10 cellular contexts compared by ENCODE assay signal in the genomic region with DNA sequence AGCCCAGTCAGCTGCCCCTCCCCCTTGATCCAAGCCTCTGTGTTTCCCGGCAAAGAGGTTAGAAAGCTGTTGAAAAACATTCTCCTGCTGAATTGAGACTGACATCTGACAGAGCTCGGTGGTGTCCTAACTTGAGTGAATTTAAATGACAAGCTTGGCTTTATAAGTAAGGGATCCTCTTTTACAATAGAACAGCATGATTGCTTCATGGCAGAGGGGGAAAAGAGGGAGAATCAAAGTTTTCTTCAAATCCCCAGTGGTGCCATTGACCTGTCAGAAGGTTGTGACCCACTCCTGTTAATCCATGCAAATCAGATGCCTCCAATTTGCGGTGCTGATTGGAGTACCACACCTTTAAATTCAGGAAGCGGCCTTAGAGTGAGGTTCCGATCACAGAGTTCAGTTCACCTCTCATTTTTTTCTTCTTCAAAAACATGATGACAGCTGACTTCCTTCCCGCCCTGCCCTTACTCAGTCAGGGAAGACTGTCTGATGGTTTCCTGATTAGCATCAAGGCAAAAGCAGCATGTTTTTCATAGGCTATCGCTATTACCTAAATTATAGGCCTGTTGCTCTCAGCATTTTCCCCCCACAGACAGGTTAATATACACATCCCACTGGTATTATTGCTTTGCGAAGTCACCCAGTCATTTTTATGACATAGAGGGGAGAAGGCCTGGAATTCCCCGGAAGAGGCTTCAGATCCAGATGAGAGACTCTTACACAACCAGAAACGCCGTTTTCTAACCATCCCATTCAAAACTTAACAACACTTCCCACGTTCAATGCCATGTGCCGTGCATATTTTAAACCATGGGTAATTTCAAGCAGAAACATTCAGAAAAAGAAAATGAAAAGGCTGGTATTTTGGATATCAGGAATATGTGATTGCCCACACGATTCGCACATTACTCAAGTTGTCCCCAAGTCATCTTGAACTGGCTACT.
A peak's percentile ranks its signal among the peaks of the same experiment; 100 is the strongest.
DNase-seq lines count a peak whose midpoint lies in the region; ATAC-seq and TF ChIP-seq lines count a peak whose summit lies in the region.
"Had no signal": no experiment of that assay in that cellular context is flagged by ENCODE, and none has a peak within 500 bp of the region (broad histone marks: within the 10 kb centered on the region; RNA-seq: fewer than 3 reads in every experiment).

No MANE protein-coding gene starts in this region.

- H3K27me3 Mint-ChIP-seq in activated naive CD4-positive, alpha-beta T cell treated with anti-CD3 and anti-CD28 coated beads, Interleukin-2, amount 50 U/mL, for 24 hours: no peaks in the 10 kb centered on the region
- no peaks in the 10 kb centered on the region for H3K27me3 Mint-ChIP-seq in stimulated activated naive B cell treated with anti-CD40 and anti-IgM and Interleukin-4, amounts not matched to agents 10 μg/mL and 1 μg/mL and 100 μg/mL, for 72 hours
- H3K27me3 Mint-ChIP-seq in effector memory CD8-positive, alpha-beta T cell: peaks cover 20 to 48% of the 10 kb centered on the region in 2 donors

- peak overlapping the region; percentile 11 to 47 for H3K27ac ChIP-seq in coronary artery
- H3K27ac ChIP-seq: C4-2B had no signal

- H3K36me3 Mint-ChIP-seq in activated naive CD4-positive, alpha-beta T cell treated with anti-CD3 and anti-CD28 coated beads, Interleukin-2, amount 50 U/mL, for 24 hours: no peaks in the 10 kb centered on the region
- peaks cover 11 to 31% of the 10 kb centered on the region in 2 donors for H3K36me3 Mint-ChIP-seq in stimulated activated naive B cell treated with anti-CD40 and anti-IgM and Interleukin-4, amounts not matched to agents 10 μg/mL and 1 μg/mL and 100 μg/mL, for 72 hours
- H3K36me3 Mint-ChIP-seq in effector memory CD8-positive, alpha-beta T cell (ENCODE audit: insufficient read depth): no peaks in the 10 kb centered on the region

- peaks cover 16% of the 10 kb centered on the region for H3K4me1 Mint-ChIP-seq in activated naive CD4-positive, alpha-beta T cell treated with anti-CD3 and anti-CD28 coated beads, Interleukin-2, amount 50 U/mL, for 24 hours
- H3K4me1 Mint-ChIP-seq in stimulated activated naive B cell treated with anti-CD40 and anti-IgM and Interleukin-4, amounts not matched to agents 10 μg/mL and 1 μg/mL and 100 μg/mL, for 72 hours: peaks cover 54 to 81% of the 10 kb centered on the region in 2 donors
- no peaks in the 10 kb centered on the region for H3K4me1 Mint-ChIP-seq in effector memory CD8-positive, alpha-beta T cell (ENCODE audit: low read depth in 2 of 2)

- no peaks in the 10 kb centered on the region for H3K9me3 Mint-ChIP-seq in activated naive CD4-positive, alpha-beta T cell treated with anti-CD3 and anti-CD28 coated beads, Interleukin-2, amount 50 U/mL, for 24 hours
- H3K9me3 Mint-ChIP-seq in stimulated activated naive B cell treated with anti-CD40 and anti-IgM and Interleukin-4, amounts not matched to agents 10 μg/mL and 1 μg/mL and 100 μg/mL, for 72 hours: no peaks in the 10 kb centered on the region
- H3K9me3 Mint-ChIP-seq in effector memory CD8-positive, alpha-beta T cell: no peaks in the 10 kb centered on the region

- peak overlapping the region; percentile 30 for H3K27ac Mint-ChIP-seq in activated naive CD4-positive, alpha-beta T cell treated with anti-CD3 and anti-CD28 coated beads, Interleukin-2, amount 50 U/mL, for 24 hours
- H3K27ac Mint-ChIP-seq in stimulated activated naive B cell treated with anti-CD40 and anti-IgM and Interleukin-4, amounts not matched to agents 10 μg/mL and 1 μg/mL and 100 μg/mL, for 72 hours: peak overlapping the region; percentile 98
- no peak overlapping the region for H3K27ac Mint-ChIP-seq in effector memory CD8-positive, alpha-beta T cell

- H3K4me3 Mint-ChIP-seq in activated naive CD4-positive, alpha-beta T cell treated with anti-CD3 and anti-CD28 coated beads, Interleukin-2, amount 50 U/mL, for 24 hours: no peak overlapping the region
- peak overlapping the region; percentile 45 to 75 for H3K4me3 Mint-ChIP-seq in stimulated activated naive B cell treated with anti-CD40 and anti-IgM and Interleukin-4, amounts not matched to agents 10 μg/mL and 1 μg/mL and 100 μg/mL, for 72 hours
- H3K4me3 Mint-ChIP-seq in effector memory CD8-positive, alpha-beta T cell: no peak overlapping the region

- no peak overlapping the region for H3K4me3 ChIP-seq in coronary artery

- ATAC-seq in HG02885 (IDR thresholded peaks at IDR 0.05; ENCODE audit: poor library complexity, unreplicated experiment) (peak; percentile 27), GM19328 (IDR thresholded peaks at IDR 0.05; ENCODE audit: unreplicated experiment) (no peak)
- ATAC-seq in stimulated activated naive B cell treated with anti-CD40 and anti-IgM and Interleukin-4, amounts not matched to agents 10 μg/mL and 1 μg/mL and 100 μg/mL, for 72 hours (replicated peaks): peak; percentile 47 to 51
- ATAC-seq in effector memory CD8-positive, alpha-beta T cell (replicated peaks): no peak

- DNase-seq in activated naive CD4-positive, alpha-beta T cell treated with Interleukin-2 at 50 U/mL for 16 hours: no peak
- DNase-seq in coronary artery (ENCODE audit: low spot score): no peak
- peak; percentile 40 for DNase-seq in stimulated activated naive B cell treated with anti-CD40 and anti-IgM and Interleukin-4, amounts not matched to agents 10 μg/mL and 1 μg/mL and 100 μg/mL, for 72 hours
- no peak for DNase-seq in effector memory CD8-positive, alpha-beta T cell
- no peak for DNase-seq in activated effector memory CD4-positive, alpha-beta T cell treated with Interleukin-2 at 50 U/mL for 16 hours
- DNase-seq: NCI-H82 had no signal

- TF ChIP-seq CTCF in coronary artery (IDR thresholded peaks at IDR 0.05): no peak

Comparison
In these comparisons a context has a peak if more than half of its experiments do, and no peak if none do; other contexts are left out.
1. H3K27ac Mint-ChIP-seq: peak in activated naive CD4-positive, alpha-beta T cell treated with anti-CD3 and anti-CD28 coated beads, Interleukin-2, amount 50 U/mL, for 24 hours (single experiment) and stimulated activated naive B cell treated with anti-CD40 and anti-IgM and Interleukin-4, amounts not matched to agents 10 μg/mL and 1 μg/mL and 100 μg/mL, for 72 hours (single experiment); none in effector memory CD8-positive, alpha-beta T cell (0 of 2).
2. H3K4me3 Mint-ChIP-seq: peak in stimulated activated naive B cell treated with anti-CD40 and anti-IgM and Interleukin-4, amounts not matched to agents 10 μg/mL and 1 μg/mL and 100 μg/mL, for 72 hours (2 of 2); none in activated naive CD4-positive, alpha-beta T cell treated with anti-CD3 and anti-CD28 coated beads, Interleukin-2, amount 50 U/mL, for 24 hours (single experiment) and effector memory CD8-positive, alpha-beta T cell (0 of 2).
3. ATAC-seq: peak in HG02885 (single experiment) and stimulated activated naive B cell treated with anti-CD40 and anti-IgM and Interleukin-4, amounts not matched to agents 10 μg/mL and 1 μg/mL and 100 μg/mL, for 72 hours (2 of 2); none in GM19328 (single experiment) and effector memory CD8-positive, alpha-beta T cell (single experiment).